8 cellular contexts compared by ENCODE assay signal in genomic region chr19:17555929-17556813, GRCh38. TPM values are rescaled to one million over a fixed set of nuclear protein-coding genes. Genes with fewer than 3 reads are reported as not detected.
A peak's percentile ranks its signal among the peaks of the same experiment; 100 is the strongest.
DNase-seq lines count a peak whose midpoint lies in the region; ATAC-seq and TF ChIP-seq lines count a peak whose summit lies in the region.

No MANE protein-coding gene starts in this region.

- H3K9me3 ChIP-seq in neutrophil (no peaks in the 10 kb centered on the region), uterus (no peaks in the 10 kb centered on the region)

- H3K27me3 ChIP-seq in neutrophil (no peaks in the 10 kb centered on the region), uterus (no peaks in the 10 kb centered on the region)

- TF ChIP-seq CTCF in neutrophil (IDR thresholded peaks at IDR 0.05), result no peak
- TF ChIP-seq CTCF in uterus (IDR thresholded peaks at IDR 0.05), result no peak

- intact Hi-C loops in uterus (cut with DNase I; ENCODE audit: low total_unique reads), result no loop called here

- H3K4me1 ChIP-seq in neutrophil (ENCODE audit: control insufficient read depth in 1 of 2, insufficient read depth in 1 of 2, low read depth in 1 of 2, low read length in 1 of 2) (peaks cover 44 to 58% of the 10 kb centered on the region in 2 experiments), uterus (peaks cover 0 to 8% of the 10 kb centered on the region in 2 donors)

- H3K4me3 ChIP-seq in neutrophil (ENCODE audit: low read depth in 1 of 2, low read length in 1 of 2), result peak overlapping the region; percentile 85 to 93
- peak overlapping the region; percentile 76 to 99 for H3K4me3 ChIP-seq in uterus

- H3K36me3 ChIP-seq in neutrophil (peaks cover 12% of the 10 kb centered on the region), uterus (no peaks in the 10 kb centered on the region)

- H3K27ac ChIP-seq in neutrophil (peak overlapping the region; percentile 89), uterus (peak overlapping the region; percentile 78 to 80)

- DNase-seq in activated T-cell treated with anti-CD3 and anti-CD28 coated beads for 24 hours (ENCODE audit: low read depth) (peak; percentile 17), NCI-H146 treated with DMSO at 0.1 percent for 48 hours (lab: John Stamatoyannopoulos, UW; ENCODE audit: unreplicated experiment) (peak; percentile 35), globus pallidus (ENCODE audit: low spot score) (peak; percentile 42), uterus (peak; percentile 36 to 55)
- no peak for DNase-seq in activated T-cell treated with anti-CD3 and anti-CD28 coated beads, Interleukin-2, amount 50 U/mL, for 48 hours
- peak; percentile 12 for DNase-seq in activated T-helper 9 cell treated with anti-CD3 and anti-CD28 coated beads, Interleukin-2, amount 50 U/mL, for 16 hours (ENCODE audit: low read depth)

- ATAC-seq in HG02610 (IDR thresholded peaks at IDR 0.05; ENCODE audit: unreplicated experiment), result peak; percentile 28

- TF ChIP-seq POLR2A in uterus (IDR thresholded peaks at IDR 0.05), result no peak

RNA-seq across cellular contexts. Expression of gene COLGALT1, which starts 0.7 kb away (rescaled TPM):
- total RNA-seq in uterus, result 10 to 100 TPM; 24.6 to 56.6 (median 52.0) TPM

RNA-seq across cellular contexts. Expression of gene PGLS, which starts 44.7 kb away (rescaled TPM):
- total RNA-seq in uterus, result 10 to 100 TPM; 16.9 to 41.0 (median 34.1) TPM

Comparison
In these comparisons a context has a peak if more than half of its experiments do, and no peak if none do; other contexts are left out.
1. DNase-seq: peak in activated T-cell treated with anti-CD3 and anti-CD28 coated beads for 24 hours (single experiment), NCI-H146 treated with DMSO at 0.1 percent for 48 hours (single experiment), activated T-helper 9 cell treated with anti-CD3 and anti-CD28 coated beads, Interleukin-2, amount 50 U/mL, for 16 hours (single experiment), globus pallidus (single experiment) and uterus (2 of 2); none in activated T-cell treated with anti-CD3 and anti-CD28 coated beads, Interleukin-2, amount 50 U/mL, for 48 hours (0 of 2).